ENCODE assay signal across 1 cellular context in genomic region chr3:133753779-133754164, GRCh38.
TF ChIP-seq lines count a peak whose summit lies in the region.

No MANE protein-coding gene starts in this region.

TF ChIP-seq in K562, 482 proteins besides CTCF, POLR2A, EP300 and RAD21 (continued from another document and continues in another):
- no peak for TF ChIP-seq DEAF1 (CRISPR knock-in tag; IDR thresholded peaks at IDR 0.05)
- peak; percentile 95 for TF ChIP-seq CC2D1A (IDR thresholded peaks at IDR 0.05)
- no peak for TF ChIP-seq SIN3B (IDR thresholded peaks at IDR 0.05; ENCODE audit: low read depth)
- TF ChIP-seq SMAD2 (IDR thresholded peaks at IDR 0.05; ENCODE audit: low read depth, low read length): no peak
- TF ChIP-seq STAG1 (CRISPR knock-in tag; IDR thresholded peaks at IDR 0.05; ENCODE audit: borderline replicate concordance): no peak
- TF ChIP-seq ZBTB2 (IDR thresholded peaks at IDR 0.05): no peak
- no peak for TF ChIP-seq CHD4 (IDR thresholded peaks at IDR 0.05; ENCODE audit: insufficient read depth, insufficient replicate concordance, low read depth, low read length, poor library complexity, severe bottlenecking)
- TF ChIP-seq NONO (IDR thresholded peaks at IDR 0.05; ENCODE audit: low read depth in 2 of 2, low read length in 1 of 2): peak in 1 of 2 experiments; percentile 56; a peak in 1 of 4 replicates
- no peak for TF ChIP-seq ZNF586 (CRISPR knock-in tag; conservative IDR thresholded peaks at IDR 0.05)
- TF ChIP-seq BRCA1 (IDR thresholded peaks at IDR 0.05): no peak
- no peak for TF ChIP-seq BRCA1 (CRISPR knock-in tag; IDR thresholded peaks at IDR 0.05)
- no peak for TF ChIP-seq MECOM (CRISPR knock-in tag; IDR thresholded peaks at IDR 0.05)
- TF ChIP-seq POLR2B (IDR thresholded peaks at IDR 0.05; ENCODE audit: low read depth, partially characterized antibody): no peak
- no peak for TF ChIP-seq ZNF76 (CRISPR knock-in tag; IDR thresholded peaks at IDR 0.05; ENCODE audit: borderline replicate concordance)
- TF ChIP-seq HOXB6 (CRISPR knock-in tag; IDR thresholded peaks at IDR 0.05; ENCODE audit: borderline replicate concordance): no peak
- no peak for TF ChIP-seq ZNF140 (CRISPR knock-in tag; IDR thresholded peaks at IDR 0.05)
- no peak for TF ChIP-seq EZH2 (IDR thresholded peaks at IDR 0.05; ENCODE audit: borderline replicate concordance, low read depth, low read length)
- TF ChIP-seq ZNF668 (CRISPR knock-in tag; IDR thresholded peaks at IDR 0.05): no peak
- TF ChIP-seq E2F4 (CRISPR knock-in tag; IDR thresholded peaks at IDR 0.05; ENCODE audit: low read depth): no peak
- no peak for TF ChIP-seq ZNF124 (CRISPR knock-in tag; IDR thresholded peaks at IDR 0.05)
- no peak for TF ChIP-seq SMAD3 (CRISPR knock-in tag; conservative IDR thresholded peaks at IDR 0.05)
- TF ChIP-seq HSF4 (CRISPR knock-in tag; IDR thresholded peaks at IDR 0.05; ENCODE audit: borderline replicate concordance): no peak
- TF ChIP-seq THRB (CRISPR knock-in tag; conservative IDR thresholded peaks at IDR 0.05): no peak
- no peak for TF ChIP-seq TRIM28 (IDR thresholded peaks at IDR 0.05)
- TF ChIP-seq C11orf30 (IDR thresholded peaks at IDR 0.05; ENCODE audit: low read depth): no peak
- no peak for TF ChIP-seq ZNF121 (CRISPR knock-in tag; conservative IDR thresholded peaks at IDR 0.05)
- no peak for TF ChIP-seq NFE2L1 (tag; IDR thresholded peaks at IDR 0.05; ENCODE audit: borderline replicate concordance, low read depth)
- TF ChIP-seq RUNX1 (IDR thresholded peaks at IDR 0.05; ENCODE audit: low read depth): peak; percentile 85; the same call in 1 of the 2 replicates
- 0 out of 4 replicates have a peak, but pooled peaks of 1 of the 2 experiments have one; percentile 21 for TF ChIP-seq MLLT1 (IDR thresholded peaks at IDR 0.05)
- no peak for TF ChIP-seq ZNF431 (CRISPR knock-in tag; IDR thresholded peaks at IDR 0.05)
- TF ChIP-seq CREB3L1 (IDR thresholded peaks at IDR 0.05; ENCODE audit: borderline replicate concordance, low read depth): no peak
- no peak for TF ChIP-seq EHMT2 (IDR thresholded peaks at IDR 0.05)
- TF ChIP-seq NCOR1 (IDR thresholded peaks at IDR 0.05): peak; percentile 96
- 0 out of 2 replicates have a peak, but pooled peaks have one; percentile 27 for TF ChIP-seq VEZF1 (CRISPR knock-in tag; IDR thresholded peaks at IDR 0.05)
- no peak for TF ChIP-seq PPARD (CRISPR knock-in tag; IDR thresholded peaks at IDR 0.05)
- no peak for TF ChIP-seq ERF (CRISPR knock-in tag; IDR thresholded peaks at IDR 0.05)
- TF ChIP-seq GATA2 (CRISPR knock-in tag; IDR thresholded peaks at IDR 0.05): peak; percentile 94
- no peak for TF ChIP-seq NR1H2 (CRISPR knock-in tag; IDR thresholded peaks at IDR 0.05)
- TF ChIP-seq BDP1 (IDR thresholded peaks at IDR 0.05; ENCODE audit: insufficient read depth, insufficient read length): no peak
- TF ChIP-seq TGIF2 (CRISPR knock-in tag; IDR thresholded peaks at IDR 0.05): no peak
- TF ChIP-seq CREB1 (IDR thresholded peaks at IDR 0.05): peak; percentile 42; the same call in 1 of the 2 replicates
- TF ChIP-seq CREB1 (CRISPR knock-in tag; IDR thresholded peaks at IDR 0.05): no peak
- TF ChIP-seq MGA (IDR thresholded peaks at IDR 0.05): no peak
- no peak for TF ChIP-seq RFX7 (CRISPR knock-in tag; IDR thresholded peaks at IDR 0.05)
- TF ChIP-seq BHLHE40 (IDR thresholded peaks at IDR 0.05; ENCODE audit: low read length): peak; percentile 52; the same call in 1 of the 2 replicates
- TF ChIP-seq TEAD1 (CRISPR knock-in tag; IDR thresholded peaks at IDR 0.05): peak in 1 of 2 experiments; percentile 44; a peak in 1 of 4 replicates
- no peak for TF ChIP-seq ZNF324 (CRISPR knock-in tag; IDR thresholded peaks at IDR 0.05)
